ENCODE assay signal across 1 cellular context in genomic region chr22:37636186-37636948, GRCh38.
TF ChIP-seq lines count a peak whose summit lies in the region.

No MANE protein-coding gene starts in this region.

TF ChIP-seq in IMR-90, 13 proteins besides CTCF, POLR2A, EP300 and RAD21:
- TF ChIP-seq SMC3 (IDR thresholded peaks at IDR 0.05; ENCODE audit: low read depth, low read length) (no peak), CEBPB (IDR thresholded peaks at IDR 0.05; ENCODE audit: low read depth, low read length) (no peak), BHLHE40 (IDR thresholded peaks at IDR 0.05; ENCODE audit: low read depth, low read length) (no peak), MAZ (IDR thresholded peaks at IDR 0.05; ENCODE audit: borderline replicate concordance, low read depth, low read length) (no peak), USF2 (IDR thresholded peaks at IDR 0.05; ENCODE audit: low read depth, low read length) (no peak), RCOR1 (IDR thresholded peaks at IDR 0.05; ENCODE audit: insufficient replicate concordance, low read length) (no peak), MXI1 (IDR thresholded peaks at IDR 0.05; ENCODE audit: borderline replicate concordance, low read depth, low read length) (no peak), CHD1 (IDR thresholded peaks at IDR 0.05; ENCODE audit: low read depth, low read length) (no peak)
